1 cellular context compared by ENCODE assay signal in genomic region chr17:50893183-50893993, GRCh38.
TF ChIP-seq lines count a peak whose summit lies in the region.

No MANE protein-coding gene starts in this region.

TF ChIP-seq in HepG2, 621 proteins besides CTCF, POLR2A, EP300 and RAD21 (continued from another document and continues in another):
- TF ChIP-seq NCOA1 (CRISPR knock-in tag; IDR thresholded peaks at IDR 0.05): no peak
- TF ChIP-seq SOX13 (IDR thresholded peaks at IDR 0.05): peak; percentile 60
- TF ChIP-seq SOX13 (CRISPR knock-in tag; conservative IDR thresholded peaks at IDR 0.05 in 1 of 2, IDR thresholded peaks at IDR 0.05 in 1 of 2): peak in 1 of 2 experiments; percentile 95; a peak in 2 of 4 replicates
- peak; percentile 86 for TF ChIP-seq ZNF607 (CRISPR knock-in tag; IDR thresholded peaks at IDR 0.05; ENCODE audit: borderline replicate concordance)
- TF ChIP-seq ZFP37 (CRISPR knock-in tag; IDR thresholded peaks at IDR 0.05; ENCODE audit: borderline replicate concordance): peak; percentile 85
- TF ChIP-seq, protein P1, sequence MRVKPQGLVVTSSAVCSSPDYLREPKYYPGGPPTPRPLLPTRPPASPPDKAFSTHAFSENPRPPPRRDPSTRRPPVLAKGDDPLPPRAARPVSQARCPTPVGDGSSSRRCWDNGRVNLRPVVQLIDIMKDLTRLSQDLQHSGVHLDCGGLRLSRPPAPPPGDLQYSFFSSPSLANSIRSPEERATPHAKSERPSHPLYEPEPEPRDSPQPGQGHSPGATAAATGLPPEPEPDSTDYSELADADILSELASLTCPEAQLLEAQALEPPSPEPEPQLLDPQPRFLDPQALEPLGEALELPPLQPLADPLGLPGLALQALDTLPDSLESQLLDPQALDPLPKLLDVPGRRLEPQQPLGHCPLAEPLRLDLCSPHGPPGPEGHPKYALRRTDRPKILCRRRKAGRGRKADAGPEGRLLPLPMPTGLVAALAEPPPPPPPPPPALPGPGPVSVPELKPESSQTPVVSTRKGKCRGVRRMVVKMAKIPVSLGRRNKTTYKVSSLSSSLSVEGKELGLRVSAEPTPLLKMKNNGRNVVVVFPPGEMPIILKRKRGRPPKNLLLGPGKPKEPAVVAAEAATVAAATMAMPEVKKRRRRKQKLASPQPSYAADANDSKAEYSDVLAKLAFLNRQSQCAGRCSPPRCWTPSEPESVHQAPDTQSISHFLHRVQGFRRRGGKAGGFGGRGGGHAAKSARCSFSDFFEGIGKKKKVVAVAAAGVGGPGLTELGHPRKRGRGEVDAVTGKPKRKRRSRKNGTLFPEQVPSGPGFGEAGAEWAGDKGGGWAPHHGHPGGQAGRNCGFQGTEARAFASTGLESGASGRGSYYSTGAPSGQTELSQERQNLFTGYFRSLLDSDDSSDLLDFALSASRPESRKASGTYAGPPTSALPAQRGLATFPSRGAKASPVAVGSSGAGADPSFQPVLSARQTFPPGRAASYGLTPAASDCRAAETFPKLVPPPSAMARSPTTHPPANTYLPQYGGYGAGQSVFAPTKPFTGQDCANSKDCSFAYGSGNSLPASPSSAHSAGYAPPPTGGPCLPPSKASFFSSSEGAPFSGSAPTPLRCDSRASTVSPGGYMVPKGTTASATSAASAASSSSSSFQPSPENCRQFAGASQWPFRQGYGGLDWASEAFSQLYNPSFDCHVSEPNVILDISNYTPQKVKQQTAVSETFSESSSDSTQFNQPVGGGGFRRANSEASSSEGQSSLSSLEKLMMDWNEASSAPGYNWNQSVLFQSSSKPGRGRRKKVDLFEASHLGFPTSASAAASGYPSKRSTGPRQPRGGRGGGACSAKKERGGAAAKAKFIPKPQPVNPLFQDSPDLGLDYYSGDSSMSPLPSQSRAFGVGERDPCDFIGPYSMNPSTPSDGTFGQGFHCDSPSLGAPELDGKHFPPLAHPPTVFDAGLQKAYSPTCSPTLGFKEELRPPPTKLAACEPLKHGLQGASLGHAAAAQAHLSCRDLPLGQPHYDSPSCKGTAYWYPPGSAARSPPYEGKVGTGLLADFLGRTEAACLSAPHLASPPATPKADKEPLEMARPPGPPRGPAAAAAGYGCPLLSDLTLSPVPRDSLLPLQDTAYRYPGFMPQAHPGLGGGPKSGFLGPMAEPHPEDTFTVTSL (CRISPR knock-in tag; IDR thresholded peaks at IDR 0.05; ENCODE audit: borderline replicate concordance): peak; percentile 63; the same call in 1 of the 2 replicates
- TF ChIP-seq, protein P2, sequence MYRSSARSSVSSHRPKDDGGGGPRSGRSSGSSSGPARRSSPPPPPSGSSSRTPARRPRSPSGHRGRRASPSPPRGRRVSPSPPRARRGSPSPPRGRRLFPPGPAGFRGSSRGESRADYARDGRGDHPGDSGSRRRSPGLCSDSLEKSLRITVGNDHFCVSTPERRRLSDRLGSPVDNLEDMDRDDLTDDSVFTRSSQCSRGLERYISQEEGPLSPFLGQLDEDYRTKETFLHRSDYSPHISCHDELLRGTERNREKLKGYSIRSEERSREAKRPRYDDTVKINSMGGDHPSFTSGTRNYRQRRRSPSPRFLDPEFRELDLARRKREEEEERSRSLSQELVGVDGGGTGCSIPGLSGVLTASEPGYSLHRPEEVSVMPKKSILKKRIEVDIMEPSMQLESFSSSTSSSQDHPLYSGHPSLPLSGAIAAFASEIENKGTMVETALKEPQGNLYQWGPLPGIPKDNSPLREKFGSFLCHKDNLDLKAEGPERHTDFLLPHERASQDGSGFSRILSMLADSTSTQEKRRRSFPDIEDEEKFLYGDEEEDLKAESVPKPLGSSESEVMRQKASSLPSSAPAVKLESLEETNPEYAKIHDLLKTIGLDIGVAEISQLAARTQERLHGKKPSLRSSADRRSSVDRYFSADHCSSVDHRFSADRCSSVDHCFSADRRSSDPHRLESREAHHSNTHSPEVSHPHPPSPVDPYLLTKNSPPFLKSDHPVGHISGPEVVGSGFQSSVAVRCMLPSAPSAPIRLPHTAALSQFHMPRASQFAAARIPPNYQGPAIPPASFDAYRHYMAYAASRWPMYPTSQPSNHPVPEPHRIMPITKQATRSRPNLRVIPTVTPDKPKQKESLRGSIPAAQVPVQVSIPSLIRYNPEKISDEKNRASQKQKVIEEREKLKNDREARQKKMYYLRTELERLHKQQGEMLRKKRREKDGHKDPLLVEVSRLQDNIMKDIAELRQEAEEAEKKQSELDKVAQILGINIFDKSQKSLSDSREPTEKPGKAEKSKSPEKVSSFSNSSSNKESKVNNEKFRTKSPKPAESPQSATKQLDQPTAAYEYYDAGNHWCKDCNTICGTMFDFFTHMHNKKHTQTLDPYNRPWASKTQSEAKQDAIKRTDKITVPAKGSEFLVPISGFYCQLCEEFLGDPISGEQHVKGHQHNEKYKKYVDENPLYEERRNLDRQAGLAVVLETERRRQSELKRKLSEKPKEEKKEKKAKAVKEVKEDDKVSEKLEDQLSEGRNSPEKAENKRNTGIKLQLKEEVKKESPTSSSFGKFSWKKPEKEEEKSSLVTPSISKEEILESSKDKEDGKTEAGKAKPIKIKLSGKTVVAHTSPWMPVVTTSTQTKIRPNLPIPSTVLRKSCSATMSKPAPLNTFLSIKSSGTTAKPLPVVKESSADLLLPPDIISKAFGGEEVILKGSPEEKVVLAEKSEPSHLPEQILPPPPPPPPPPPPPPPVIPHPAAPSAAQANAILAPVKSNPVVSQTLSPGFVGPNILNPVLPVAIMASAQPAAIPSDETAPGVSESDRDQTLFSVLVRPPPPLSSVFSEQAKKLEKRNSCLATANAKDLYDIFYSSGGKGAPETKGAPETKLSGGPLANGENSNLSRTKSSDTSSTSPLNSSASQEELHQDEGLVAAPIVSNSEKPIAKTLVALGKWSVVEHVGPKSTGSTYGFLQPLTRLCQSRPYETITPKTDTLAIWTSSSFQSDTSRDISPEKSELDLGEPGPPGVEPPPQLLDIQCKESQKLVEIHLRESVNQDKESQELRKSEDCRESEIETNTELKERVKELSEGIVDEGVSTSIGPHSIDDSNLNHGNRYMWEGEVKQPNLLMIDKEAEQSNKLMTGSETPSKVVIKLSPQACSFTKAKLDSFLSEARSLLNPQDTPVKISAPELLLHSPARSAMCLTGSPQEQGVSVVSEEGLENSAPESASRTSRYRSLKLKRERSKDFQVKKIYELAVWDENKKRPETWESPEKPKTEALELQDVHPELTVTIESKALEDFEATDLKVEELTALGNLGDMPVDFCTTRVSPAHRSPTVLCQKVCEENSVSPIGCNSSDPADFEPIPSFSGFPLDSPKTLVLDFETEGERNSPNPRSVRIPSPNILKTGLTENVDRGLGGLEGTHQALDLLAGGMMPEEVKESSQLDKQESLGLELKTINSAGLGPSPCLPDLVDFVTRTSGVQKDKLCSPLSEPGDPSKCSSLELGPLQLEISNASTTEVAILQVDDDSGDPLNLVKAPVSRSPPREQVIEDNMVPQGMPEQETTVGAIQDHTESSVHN (CRISPR knock-in tag; IDR thresholded peaks at IDR 0.05): peak; percentile 36; the same call in 1 of the 2 replicates
- TF ChIP-seq ZNF749 (CRISPR knock-in tag; IDR thresholded peaks at IDR 0.05; ENCODE audit: borderline replicate concordance): peak; percentile 93; the same call in 1 of the 2 replicates
- 0 out of 2 replicates have a peak, but pooled peaks have one; percentile 40 for TF ChIP-seq ZNF703 (CRISPR knock-in tag; IDR thresholded peaks at IDR 0.05; ENCODE audit: borderline replicate concordance)
- no peak for TF ChIP-seq IRX3 (CRISPR knock-in tag; IDR thresholded peaks at IDR 0.05; ENCODE audit: borderline replicate concordance, low read depth)
- no peak for TF ChIP-seq BRCA1 (CRISPR knock-in tag; IDR thresholded peaks at IDR 0.05)
- peak; percentile 82 for TF ChIP-seq ZNF18 (CRISPR knock-in tag; IDR thresholded peaks at IDR 0.05; ENCODE audit: insufficient replicate concordance)
- TF ChIP-seq, protein P3, sequence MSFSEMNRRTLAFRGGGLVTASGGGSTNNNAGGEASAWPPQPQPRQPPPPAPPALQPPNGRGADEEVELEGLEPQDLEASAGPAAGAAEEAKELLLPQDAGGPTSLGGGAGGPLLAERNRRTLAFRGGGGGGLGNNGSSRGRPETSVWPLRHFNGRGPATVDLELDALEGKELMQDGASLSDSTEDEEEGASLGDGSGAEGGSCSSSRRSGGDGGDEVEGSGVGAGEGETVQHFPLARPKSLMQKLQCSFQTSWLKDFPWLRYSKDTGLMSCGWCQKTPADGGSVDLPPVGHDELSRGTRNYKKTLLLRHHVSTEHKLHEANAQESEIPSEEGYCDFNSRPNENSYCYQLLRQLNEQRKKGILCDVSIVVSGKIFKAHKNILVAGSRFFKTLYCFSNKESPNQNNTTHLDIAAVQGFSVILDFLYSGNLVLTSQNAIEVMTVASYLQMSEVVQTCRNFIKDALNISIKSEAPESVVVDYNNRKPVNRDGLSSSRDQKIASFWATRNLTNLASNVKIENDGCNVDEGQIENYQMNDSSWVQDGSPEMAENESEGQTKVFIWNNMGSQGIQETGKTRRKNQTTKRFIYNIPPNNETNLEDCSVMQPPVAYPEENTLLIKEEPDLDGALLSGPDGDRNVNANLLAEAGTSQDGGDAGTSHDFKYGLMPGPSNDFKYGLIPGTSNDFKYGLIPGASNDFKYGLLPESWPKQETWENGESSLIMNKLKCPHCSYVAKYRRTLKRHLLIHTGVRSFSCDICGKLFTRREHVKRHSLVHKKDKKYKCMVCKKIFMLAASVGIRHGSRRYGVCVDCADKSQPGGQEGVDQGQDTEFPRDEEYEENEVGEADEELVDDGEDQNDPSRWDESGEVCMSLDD (CRISPR knock-in tag; IDR thresholded peaks at IDR 0.05; ENCODE audit: borderline replicate concordance): no peak; the same call in 1 of the 2 replicates
- peak; percentile 97 for TF ChIP-seq ZGPAT (CRISPR knock-in tag; IDR thresholded peaks at IDR 0.05)
- no peak for TF ChIP-seq ZNF251 (CRISPR knock-in tag; IDR thresholded peaks at IDR 0.05)
- TF ChIP-seq USF2 (IDR thresholded peaks at IDR 0.05; ENCODE audit: low read depth, low read length): no peak
- TF ChIP-seq USF2 (CRISPR knock-in tag; IDR thresholded peaks at IDR 0.05; ENCODE audit: borderline replicate concordance): 0 out of 2 replicates have a peak, but pooled peaks have one; percentile 34
- TF ChIP-seq FOXA3 (CRISPR knock-in tag; IDR thresholded peaks at IDR 0.05): peak; percentile 91
- TF ChIP-seq SKI (IDR thresholded peaks at IDR 0.05; ENCODE audit: partially characterized antibody): peak; percentile 87
- TF ChIP-seq XBP1 (CRISPR knock-in tag; IDR thresholded peaks at IDR 0.05): no peak
- peak; percentile 54 for TF ChIP-seq ZC3H4 (CRISPR knock-in tag; IDR thresholded peaks at IDR 0.05; ENCODE audit: borderline replicate concordance)
- TF ChIP-seq MATR3 (CRISPR knock-in tag; IDR thresholded peaks at IDR 0.05): no peak
- 0 out of 2 replicates have a peak, but pooled peaks have one; percentile 38 for TF ChIP-seq HHEX (CRISPR knock-in tag; IDR thresholded peaks at IDR 0.05)
- TF ChIP-seq SIN3B (IDR thresholded peaks at IDR 0.05; ENCODE audit: low read length): no peak
- TF ChIP-seq ZBTB7B (CRISPR knock-in tag; IDR thresholded peaks at IDR 0.05): peak; percentile 52; the same call in 1 of the 2 replicates
- no peak for TF ChIP-seq SYNCRIP (IDR thresholded peaks at IDR 0.05; ENCODE audit: insufficient read depth, low read depth, low read length)
